In the genomic region with DNA sequence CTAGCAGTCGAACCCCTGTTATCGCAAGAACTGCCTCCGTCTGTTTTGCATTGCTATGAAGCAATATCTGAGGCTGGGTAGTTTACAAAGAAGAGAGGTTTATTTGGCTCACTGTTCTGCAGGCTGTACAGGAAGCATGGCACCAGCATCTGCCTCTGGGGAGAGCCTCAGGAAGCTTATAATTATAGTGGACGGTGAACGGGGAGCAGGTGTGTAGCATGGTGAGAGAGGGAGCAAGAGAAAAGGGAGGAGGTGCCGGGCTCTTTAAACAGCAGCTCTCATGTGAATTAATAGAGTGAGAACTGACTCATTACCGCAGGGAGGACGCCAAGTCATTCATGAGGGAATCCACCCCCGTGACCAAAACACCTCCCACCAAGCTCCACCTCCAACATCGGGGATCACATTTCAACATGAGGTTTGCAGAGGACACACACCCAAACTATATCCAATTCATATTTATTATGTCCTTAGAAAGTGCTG, we compare ENCODE assay signal across 14 cellular contexts.
DNase-seq lines count a peak whose midpoint lies in the region; ATAC-seq and TF ChIP-seq lines count a peak whose summit lies in the region.
"Had no signal": no experiment of that assay in that cellular context is flagged by ENCODE, and none has a peak within 500 bp of the region (broad histone marks: within the 10 kb centered on the region; RNA-seq: fewer than 3 reads in every experiment).

No MANE protein-coding gene starts in this region.

- H3K9ac ChIP-seq in IMR-90 (ENCODE audit: low read depth, low read length): no peak overlapping the region

- TF ChIP-seq CTCF in IMR-90 (conservative IDR thresholded peaks at IDR 0.05; ENCODE audit: low read depth, low read length) (no peak), kidney epithelial cell (IDR thresholded peaks at IDR 0.05; ENCODE audit: insufficient read depth, low read length, poor library complexity, severe bottlenecking) (no peak), Peyer's patch (IDR thresholded peaks at IDR 0.05) (no peak)

- peak overlapping the region; percentile 61 for H3K14ac ChIP-seq in IMR-90 (replicated peaks; ENCODE audit: low read depth, low read length)

- H2AK9ac ChIP-seq in IMR-90 (replicated peaks; ENCODE audit: low read depth, low read length, poor library complexity): no peak overlapping the region

- CTCF ChIA-PET in IMR-90 (lab: Yijun Ruan, JAX): no interaction called here

- H3K4me2 ChIP-seq in IMR-90 (ENCODE audit: low read depth, low read length): no peak overlapping the region

- H3K4me1 ChIP-seq in IMR-90 (ENCODE audit: control insufficient read depth, insufficient read depth, low read length): peaks cover 14% of the 10 kb centered on the region
- H3K4me1 ChIP-seq in Peyer's patch: no peaks in the 10 kb centered on the region
- H3K4me1 ChIP-seq: lower lobe of right lung had no signal

- H3K27me3 ChIP-seq in IMR-90 (ENCODE audit: control insufficient read depth, insufficient read depth, low read length) (no peaks in the 10 kb centered on the region), kidney epithelial cell (ENCODE audit: control insufficient read depth, insufficient read depth, low read length) (no peaks in the 10 kb centered on the region), Peyer's patch (no peaks in the 10 kb centered on the region)

- dilution Hi-C loops in IMR-90 (cut with HindIII; ENCODE audit: low sequenced_read_pairs, unreplicated experiment): no loop called here

- no peak overlapping the region for H3K18ac ChIP-seq in IMR-90 (ENCODE audit: low read depth, low read length)

- H3K4me3 ChIP-seq in IMR-90 (ENCODE audit: insufficient read depth, low read depth, low read length): no peak overlapping the region
- H3K4me3 ChIP-seq in kidney epithelial cell (ENCODE audit: low read depth, low read length): no peak overlapping the region
- no peak overlapping the region for H3K4me3 ChIP-seq in Peyer's patch
- H3K4me3 ChIP-seq: lower lobe of right lung had no signal

- H4K5ac ChIP-seq in IMR-90 (ENCODE audit: low read depth, low read length): no peak overlapping the region

- POLR2A ChIA-PET in IMR-90 (lab: Charles Lee; ENCODE audit: unreplicated experiment): no interaction called here

- ATAC-seq in IMR-90 (ENCODE audit: low read depth) (no peak), GM21737 (IDR thresholded peaks at IDR 0.05; ENCODE audit: unreplicated experiment) (no peak)
- ATAC-seq: lower lobe of right lung had no signal

- peaks cover 3% of the 10 kb centered on the region; the same call in 1 of the 2 replicates for H3K9me3 ChIP-seq in IMR-90 (ENCODE audit: control insufficient read depth, insufficient read depth, low read length)
- H3K9me3 ChIP-seq in Peyer's patch: no peaks in the 10 kb centered on the region
- H3K9me3 ChIP-seq: lower lobe of right lung had no signal

- H2BK20ac ChIP-seq in IMR-90 (ENCODE audit: low read depth, low read length): no peak overlapping the region

- intact Hi-C loops in IMR-90 (cut with micrococcal nuclease): no loop called here

- H3K56ac ChIP-seq in IMR-90 (ENCODE audit: extremely low read depth, insufficient read depth, low read length): no peak overlapping the region

- no peak for TF ChIP-seq RAD21 in IMR-90 (IDR thresholded peaks at IDR 0.05; ENCODE audit: low read length)

- no TSS peak for BruUV-seq in IMR-90 (replicated peaks; lab: Mats Ljungman, UMichigan)

- 86% methylated on average over 4 of the region's 10 CpGs; no CpG with 5 or more reads in 1 of the 2 experiments for WGBS in IMR-90 (ENCODE audit: extremely low coverage in 2 of 2, insufficient read length in 1 of 2), 2 experiments

- no peak overlapping the region for H2BK5ac ChIP-seq in IMR-90 (ENCODE audit: low read depth, low read length, poor library complexity, severe bottlenecking)

- H3K79me1 ChIP-seq in IMR-90 (ENCODE audit: low read depth in 1 of 2, low read length in 2 of 2): no peaks in the 10 kb centered on the region

- H3K27ac ChIP-seq in IMR-90 (ENCODE audit: insufficient read depth, low read length) (no peak overlapping the region), Peyer's patch (no peak overlapping the region)
- H3K27ac ChIP-seq: lower lobe of right lung had no signal

- peak overlapping the region; percentile 81; the same call in 1 of the 3 replicates for H2BK15ac ChIP-seq in IMR-90 (ENCODE audit: low read depth, low read length)

- no peak overlapping the region for H3K4ac ChIP-seq in IMR-90 (ENCODE audit: low read depth, low read length)

- peak overlapping the region; percentile 87; the same call in 1 of the 2 replicates for H2BK120ac ChIP-seq in IMR-90 (ENCODE audit: low read depth, low read length)

- no peak overlapping the region for H3K23ac ChIP-seq in IMR-90 (ENCODE audit: low read depth, low read length)

- H4K20me1 ChIP-seq in IMR-90 (ENCODE audit: insufficient read depth, low read length): no peaks in the 10 kb centered on the region

- peak; percentile 73 for DNase-seq in ELR (ENCODE audit: low read depth)
- DNase-seq in IMR-90: peak; percentile 56
- DNase-seq in astrocyte of the hippocampus (ENCODE audit: low read depth, low spot score): peak; percentile 89
- peak; percentile 70 for DNase-seq in kidney epithelial cell (ENCODE audit: low read depth)
- DNase-seq in Peyer's patch: no peak
- DNase-seq in AG20443 (ENCODE audit: low spot score): no peak
- DNase-seq: activated CD4-positive, alpha-beta T cell treated with anti-CD3 and anti-CD28 coated beads, Interleukin-2, amount 10 ng/mL, durations not matched to agents 24 days and 14 days; CD4-positive, CD25-positive, alpha-beta regulatory T cell; GF-D8; hypothalamus; lower lobe of right lung; NCI-H1048; nephron progenitor cell had no signal

- H3K9me1 ChIP-seq in IMR-90 (ENCODE audit: insufficient read depth, low read length): peaks cover 24% of the 10 kb centered on the region

- H4K91ac ChIP-seq in IMR-90 (ENCODE audit: insufficient read depth, low read depth, low read length): no peak overlapping the region

- H2AFZ ChIP-seq in IMR-90 (replicated peaks; ENCODE audit: low read length, poor library complexity): no peak overlapping the region

- H3K36me3 ChIP-seq in IMR-90 (ENCODE audit: control insufficient read depth, insufficient read depth, low read length) (no peaks in the 10 kb centered on the region), kidney epithelial cell (ENCODE audit: control insufficient read depth, insufficient read depth, low read length) (no peaks in the 10 kb centered on the region), Peyer's patch (no peaks in the 10 kb centered on the region)
- H3K36me3 ChIP-seq: lower lobe of right lung had no signal

- in situ Hi-C loops in IMR-90 (cut with MboI; ENCODE audit: low sequenced_read_pairs): no loop called here

- peak overlapping the region; percentile 44; the same call in 1 of the 2 replicates for H2AK5ac ChIP-seq in IMR-90 (ENCODE audit: low read depth, low read length)

- TF ChIP-seq POLR2A in IMR-90 (IDR thresholded peaks at IDR 0.05; ENCODE audit: low read depth, low read length): no peak
- TF ChIP-seq POLR2A in Peyer's patch (IDR thresholded peaks at IDR 0.05): no peak

- no peak overlapping the region for H4K8ac ChIP-seq in IMR-90 (ENCODE audit: low read depth in 2 of 2, low read length in 2 of 2)

TF ChIP-seq in IMR-90, 13 proteins besides CTCF, POLR2A, EP300 and RAD21:
- TF ChIP-seq CEBPB (IDR thresholded peaks at IDR 0.05; ENCODE audit: low read depth, low read length) (0 out of 2 replicates have a peak, but pooled peaks have one; percentile 4), NFE2L2 (IDR thresholded peaks at IDR 0.05; ENCODE audit: low read depth, low read length) (no peak), BHLHE40 (IDR thresholded peaks at IDR 0.05; ENCODE audit: low read depth, low read length) (peak; percentile 48; the same call in 1 of the 2 replicates)

Comparison
In these comparisons a context has a peak if more than half of its experiments do, and no peak if none do; other contexts are left out.
1. DNase-seq: peak in ELR (single experiment), IMR-90 (single experiment), astrocyte of the hippocampus (single experiment) and kidney epithelial cell (single experiment); none in Peyer's patch (0 of 3) and AG20443 (single experiment).